8 cellular contexts compared by ENCODE assay signal in the genomic region with DNA sequence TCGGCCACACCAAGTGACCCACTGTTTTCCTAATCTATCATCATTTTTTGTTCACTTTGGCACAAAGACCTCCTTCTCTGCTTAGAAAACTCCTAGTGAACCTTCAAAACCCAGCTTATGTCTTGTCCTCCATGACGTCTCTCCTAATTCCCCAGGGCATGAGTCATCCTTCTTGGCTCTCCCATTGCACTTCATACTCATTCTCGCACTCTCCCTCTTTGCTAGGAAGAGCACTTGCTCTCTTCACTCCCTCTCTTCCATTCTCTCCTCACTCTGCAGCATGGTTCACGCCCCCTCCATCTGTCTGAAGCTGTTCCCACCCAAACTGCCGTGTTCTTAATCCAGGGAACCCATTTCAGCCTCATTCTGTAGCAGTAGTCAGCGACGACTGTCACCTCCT.
"Had no signal": no experiment of that assay in that cellular context is flagged by ENCODE, and none has a peak within 500 bp of the region (broad histone marks: within the 10 kb centered on the region; RNA-seq: fewer than 3 reads in every experiment).

No MANE protein-coding gene starts in this region.

- H3K4me1 ChIP-seq: gastroesophageal sphincter, suprapubic skin had no signal

- H3K27ac ChIP-seq: gastroesophageal sphincter, suprapubic skin had no signal

- DNase-seq: activated CD4-positive, alpha-beta T cell treated with anti-CD3 and anti-CD28 coated beads, Interleukin-2, amount 50 U/mL, for 4 hours; activated CD4-positive, CD25-positive, alpha-beta regulatory T cell treated with anti-CD3 and anti-CD28 coated beads, Interleukin-2, amount 50 U/mL, for 72 hours; activated T-cell treated with anti-CD3 and anti-CD28 coated beads, Interleukin-2, amount 50 U/mL, for 1 hour; amygdala; stimulated activated CD4-positive, alpha-beta T cell treated with anti-CD3 and anti-CD28 coated beads, Interleukin-2, amount 100 ng/mL, for 48 hours; stimulated activated naive CD4-positive, alpha-beta T cell treated with Interleukin-2 at 50 U/mL for 16 hours had no signal

- H3K36me3 ChIP-seq: suprapubic skin had no signal

- H3K27me3 ChIP-seq: gastroesophageal sphincter, suprapubic skin had no signal

- H3K4me3 ChIP-seq: gastroesophageal sphincter, suprapubic skin had no signal
